ENCODE assay signal across 36 cellular contexts in the genomic region with DNA sequence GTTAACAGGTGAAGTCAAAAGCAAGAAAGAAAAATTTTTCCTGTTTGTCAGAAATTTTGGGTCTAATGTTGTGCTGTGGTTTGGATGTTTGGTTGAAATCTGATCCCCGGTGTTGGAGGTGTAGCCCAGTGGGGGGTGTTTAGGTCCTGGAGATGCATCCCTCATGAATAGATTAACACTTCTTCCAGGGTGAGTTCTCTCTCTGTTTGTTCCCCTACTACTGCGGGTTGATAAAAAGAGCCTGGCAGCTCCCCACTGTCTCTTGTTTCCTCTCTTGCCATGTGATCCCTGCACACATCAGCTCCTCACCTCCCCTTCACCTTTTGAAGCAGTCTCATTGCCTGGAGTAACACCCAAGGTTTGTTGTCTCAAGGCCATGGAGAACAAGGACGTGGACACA. TPM values are rescaled to one million over a fixed set of nuclear protein-coding genes. Genes with fewer than 3 reads are reported as not detected.
"Had no signal": no experiment of that assay in that cellular context is flagged by ENCODE, and none has a peak within 500 bp of the region (broad histone marks: within the 10 kb centered on the region; RNA-seq: fewer than 3 reads in every experiment).

No MANE protein-coding gene starts in this region.

- ATAC-seq: activated CD4-positive, alpha-beta T cell treated with anti-CD3 and anti-CD28 coated beads for 36 hours; activated CD4-positive, CD25-positive, alpha-beta regulatory T cell treated with anti-CD3 and anti-CD28 coated beads, Interleukin-2, amount 50 U/mL, for 24 hours; activated CD8-positive, alpha-beta T cell treated with anti-CD3 and anti-CD28 coated beads, Interleukin-2, amount 10 ng/mL, durations not matched to agents 7 days and 5 days; PC-3 had no signal

- DNase-seq: activated CD4-positive, alpha-beta T cell treated with anti-CD3 and anti-CD28 coated beads for 36 hours; activated CD4-positive, alpha-beta T cell treated with anti-CD3 and anti-CD28 coated beads, Interleukin-2, amount 10 ng/mL, durations not matched to agents 7 days and 5 days; activated CD4-positive, alpha-beta T cell treated with anti-CD3 and anti-CD28 coated beads, Interleukin-2, amount 50 U/mL, for 48 hours; activated CD8-positive, alpha-beta T cell treated with anti-CD3 and anti-CD28 coated beads, Interleukin-2, amount 10 ng/mL, durations not matched to agents 7 days and 5 days; activated effector memory CD4-positive, alpha-beta T cell treated with Interleukin-2 at 50 U/mL for 16 hours; activated naive CD4-positive, alpha-beta T cell treated with anti-CD3 and anti-CD28 coated beads, Interleukin-2, amount 50 U/mL, for 16 hours; activated naive CD8-positive, alpha-beta T cell treated with anti-CD3 and anti-CD28 coated beads, Interleukin-2, amount 10 ng/mL, durations not matched to agents 7 days and 5 days; activated T-cell treated with anti-CD3 and anti-CD28 coated beads for 4 hours; activated T-cell treated with anti-CD3 and anti-CD28 coated beads, Interleukin-2, amount 50 U/mL, for 48 hours; amygdala; Kasumi-1; KG1; MG63; NCI-H1048; NCI-H1105 treated with DMSO at 0.1 percent for 48 hours; NCI-H1436; NCI-H1694; NCI-H1930; NCI-H2081 treated with DMSO at 0.1 percent for 48 hours; NCI-H226; NCI-H446 treated with DMSO at 0.1 percent for 48 hours; NCI-H524; NK-92 treated with Interleukin-12 subunit alpha and Interleukin-12 subunit beta, amount 100 ng/mL, for 24 hours; PC-3; Peyer's patch; RPMI8226; SHP77 treated with DMSO at 0.1 percent for 48 hours; SK-N-SH had no signal

- H3K9ac ChIP-seq: SK-N-SH had no signal

- H3K36me3 Mint-ChIP-seq: activated naive CD8-positive, alpha-beta T cell treated with anti-CD3 and anti-CD28 coated beads, Interleukin-2, amount 10 ng/mL, durations not matched to agents 7 days and 5 days had no signal

- H3K4me1 Mint-ChIP-seq: activated CD4-positive, alpha-beta T cell treated with anti-CD3 and anti-CD28 coated beads for 36 hours; activated CD4-positive, alpha-beta T cell treated with anti-CD3 and anti-CD28 coated beads, Interleukin-2, amount 10 ng/mL, durations not matched to agents 7 days and 5 days; activated naive CD8-positive, alpha-beta T cell treated with anti-CD3 and anti-CD28 coated beads, Interleukin-2, amount 10 ng/mL, durations not matched to agents 7 days and 5 days; central memory CD8-positive, alpha-beta T cell had no signal

- H3K36me3 ChIP-seq: ascending aorta, cardiac muscle cell, MG63, Peyer's patch, SJSA1 had no signal

- H3K27ac Mint-ChIP-seq: activated CD4-positive, alpha-beta T cell treated with anti-CD3 and anti-CD28 coated beads for 36 hours; activated CD4-positive, alpha-beta T cell treated with anti-CD3 and anti-CD28 coated beads, Interleukin-2, amount 10 ng/mL, durations not matched to agents 7 days and 5 days; activated CD8-positive, alpha-beta T cell treated with anti-CD3 and anti-CD28 coated beads, Interleukin-2, amount 10 ng/mL, durations not matched to agents 7 days and 5 days; activated naive CD8-positive, alpha-beta T cell treated with anti-CD3 and anti-CD28 coated beads, Interleukin-2, amount 10 ng/mL, durations not matched to agents 7 days and 5 days; T-helper 1 cell treated with Interleukin-12 subunit alpha and Interleukin-12 subunit beta and Interleukin-4 antibody, amounts not matched to agents 30 μg/mL and 1 μg/mL, for 36 hours; T-helper 2 cell treated with Interferon-gamma antibody and Interleukin-4, amounts not matched to agents 5 μg/mL and 100 μg/mL, for 36 hours had no signal

- H3K4me3 ChIP-seq: ascending aorta, cardiac muscle cell, MG63, Peyer's patch, SJSA1 had no signal

- H3K9me3 ChIP-seq: ascending aorta, MG63, Peyer's patch, SJSA1, SK-N-SH had no signal

- H3K27ac ChIP-seq: ascending aorta, cardiac muscle cell, Peyer's patch, SJSA1 had no signal

- H3K4me1 ChIP-seq: ascending aorta, Peyer's patch, SJSA1 had no signal

- H3K4me2 ChIP-seq: SK-N-SH had no signal

- H3K27me3 ChIP-seq: ascending aorta, cardiac muscle cell, MG63, Peyer's patch, SJSA1 had no signal

- H3K27me3 Mint-ChIP-seq: activated CD4-positive, alpha-beta T cell treated with anti-CD3 and anti-CD28 coated beads for 36 hours; activated CD4-positive, alpha-beta T cell treated with anti-CD3 and anti-CD28 coated beads, Interleukin-2, amount 10 ng/mL, durations not matched to agents 7 days and 5 days; activated naive CD8-positive, alpha-beta T cell treated with anti-CD3 and anti-CD28 coated beads, Interleukin-2, amount 10 ng/mL, durations not matched to agents 7 days and 5 days; central memory CD8-positive, alpha-beta T cell had no signal

- H3K4me3 Mint-ChIP-seq: activated CD4-positive, alpha-beta T cell treated with anti-CD3 and anti-CD28 coated beads for 36 hours; activated CD4-positive, alpha-beta T cell treated with anti-CD3 and anti-CD28 coated beads, Interleukin-2, amount 10 ng/mL, durations not matched to agents 7 days and 5 days; activated CD8-positive, alpha-beta T cell treated with anti-CD3 and anti-CD28 coated beads, Interleukin-2, amount 10 ng/mL, durations not matched to agents 7 days and 5 days; activated naive CD8-positive, alpha-beta T cell treated with anti-CD3 and anti-CD28 coated beads, Interleukin-2, amount 10 ng/mL, durations not matched to agents 7 days and 5 days; central memory CD8-positive, alpha-beta T cell; T-helper 1 cell treated with Interleukin-12 subunit alpha and Interleukin-12 subunit beta and Interleukin-4 antibody, amounts not matched to agents 30 μg/mL and 1 μg/mL, for 36 hours; T-helper 2 cell treated with Interferon-gamma antibody and Interleukin-4, amounts not matched to agents 5 μg/mL and 100 μg/mL, for 36 hours had no signal

RNA-seq across cellular contexts. Expression of a gene that starts 14.6 kb away (rescaled TPM):
- total RNA-seq: activated CD4-positive, alpha-beta T cell treated with anti-CD3 and anti-CD28 coated beads for 36 hours; activated CD4-positive, alpha-beta T cell treated with anti-CD3 and anti-CD28 coated beads, Interleukin-2, amount 10 ng/mL, durations not matched to agents 7 days and 5 days; activated CD8-positive, alpha-beta T cell treated with anti-CD3 and anti-CD28 coated beads, Interleukin-2, amount 10 ng/mL, durations not matched to agents 7 days and 5 days; ascending aorta; Peyer's patch had no signal
- polyA plus RNA-seq: adipose tissue had no signal
